ENCODE assay signal across 8 cellular contexts in genomic region chr20:47358052-47358671, GRCh38. TPM values are rescaled to one million over a fixed set of nuclear protein-coding genes. Genes with fewer than 3 reads are reported as not detected.
DNase-seq lines count a peak whose midpoint lies in the region; ATAC-seq, FAIRE-seq and TF ChIP-seq lines count a peak whose summit lies in the region.

No MANE protein-coding gene starts in this region.

- no peak for TF ChIP-seq RAD21 in HepG2 (CRISPR knock-in tag; IDR thresholded peaks at IDR 0.05)

- H3K27ac Mint-ChIP-seq in activated T-cell treated with anti-CD3 and anti-CD28 coated beads, Interleukin-2, amount 50 U/mL, for 24 hours: peak overlapping the region; percentile 98

- H3K36me3 ChIP-seq in adipocyte (ENCODE audit: control insufficient read depth, insufficient read depth, low read length, severe bottlenecking) (no peaks in the 10 kb centered on the region), HepG2 (replicated peaks in 1 of 2; ENCODE audit: control insufficient read depth in 1 of 2, insufficient read depth in 2 of 2, low read length in 2 of 2) (no peaks in the 10 kb centered on the region; a peak in 1 of 5 replicates), thyroid gland (no peaks in the 10 kb centered on the region)

- DNase-seq in activated T-cell treated with anti-CD3 and anti-CD28 coated beads, Interleukin-2, amount 50 U/mL, for 24 hours: no peak
- DNase-seq in activated T-cell treated with anti-CD3 and anti-CD28 coated beads, Interleukin-2, amount 50 U/mL, for 1 hour: no peak
- DNase-seq in adipocyte (ENCODE audit: low read depth) (peak; percentile 19), HepG2 (ENCODE audit: low spot score) (peak; percentile 67), thyroid gland (no peak), NCI-H1436 (lab: John Stamatoyannopoulos, UW) (no peak)

- H3K9me3 ChIP-seq in adipocyte (ENCODE audit: control insufficient read depth, low read length) (no peaks in the 10 kb centered on the region), HepG2 (ENCODE audit: low read length) (no peaks in the 10 kb centered on the region), thyroid gland (no peaks in the 10 kb centered on the region)

- no peak for ATAC-seq in HepG2
- no peak for ATAC-seq in GM19395 (IDR thresholded peaks at IDR 0.05; ENCODE audit: unreplicated experiment)
- no peak for ATAC-seq in HG03442 (IDR thresholded peaks at IDR 0.05; ENCODE audit: unreplicated experiment)

- TF ChIP-seq POLR2A in HepG2 (IDR thresholded peaks at IDR 0.05; ENCODE audit: insufficient read depth in 1 of 2, low read depth in 2 of 2, low read length in 2 of 2): no peak
- TF ChIP-seq POLR2A in thyroid gland (IDR thresholded peaks at IDR 0.05): no peak

- peaks cover 47% of the 10 kb centered on the region for H3K79me2 ChIP-seq in HepG2 (ENCODE audit: insufficient read depth, low read length)

- H3K27me3 ChIP-seq in adipocyte (replicated peaks; ENCODE audit: control insufficient read depth, insufficient read depth, low read length): no peaks in the 10 kb centered on the region
- H3K27me3 ChIP-seq in HepG2 (ENCODE audit: control insufficient read depth in 1 of 2, insufficient read depth in 2 of 2, low read length in 2 of 2): no peaks in the 10 kb centered on the region; a peak in 1 of 5 replicates
- H3K27me3 ChIP-seq in thyroid gland: no peaks in the 10 kb centered on the region

- TF ChIP-seq EP300 in HepG2 (IDR thresholded peaks at IDR 0.05; ENCODE audit: low read depth in 2 of 2, low read length in 2 of 2) (no peak), HepG2 (CRISPR knock-in tag; IDR thresholded peaks at IDR 0.05; ENCODE audit: borderline replicate concordance) (no peak)

- H3K27ac ChIP-seq in HepG2 (ENCODE audit: extremely low read length, insufficient read depth, low read length) (peak overlapping the region; percentile 99), thyroid gland (peak overlapping the region; percentile 99 to 100 (median 100))

- no peaks in the 10 kb centered on the region for H3K9me3 Mint-ChIP-seq in activated T-cell treated with anti-CD3 and anti-CD28 coated beads, Interleukin-2, amount 50 U/mL, for 24 hours

- in situ Hi-C loops in HepG2 (cut with HindIII; ENCODE audit: extremely low pct_ligation_motif_present, low pct_unique_long_range_greater_than_20kb): no loop called here

- H3K9ac ChIP-seq in adipocyte (ENCODE audit: low read length) (peak overlapping the region; percentile 90), HepG2 (ENCODE audit: insufficient read depth, low read depth, low read length) (peak overlapping the region; percentile 99)

- H4K20me1 ChIP-seq in HepG2 (ENCODE audit: insufficient read depth, low read length): no peaks in the 10 kb centered on the region

- H3K4me1 Mint-ChIP-seq in activated T-cell treated with anti-CD3 and anti-CD28 coated beads, Interleukin-2, amount 50 U/mL, for 24 hours (ENCODE audit: low read depth): peaks cover 49% of the 10 kb centered on the region

- TSS peak; percentile 97 for BruUV-seq in HepG2 (replicated peaks; lab: Mats Ljungman, UMichigan)

- WGBS in HepG2 (ENCODE audit: low lambda C conversion rate): 1% methylated on average over 14 of the region's 14 CpGs
- WGBS in thyroid gland, 2 donors: 48 to 52% methylated on average over 14 of the region's 14 CpGs

- H3K36me3 Mint-ChIP-seq in activated T-cell treated with anti-CD3 and anti-CD28 coated beads, Interleukin-2, amount 50 U/mL, for 24 hours (ENCODE audit: low read depth): peaks cover 29% of the 10 kb centered on the region

- peak overlapping the region; percentile 91 for H3K4me2 ChIP-seq in HepG2 (ENCODE audit: low read depth, low read length)

- no peak for TF ChIP-seq CTCF in HepG2 (CRISPR knock-in tag; IDR thresholded peaks at IDR 0.05)
- TF ChIP-seq CTCF in thyroid gland (IDR thresholded peaks at IDR 0.05): no peak

- intact Hi-C loops in HepG2 (cut with micrococcal nuclease; ENCODE audit: unreplicated experiment) (loop anchor here (2.0 kb wide), 1 partner anchor 15 kb away; no protein-coding TSS in a partner anchor), thyroid gland (cut with DNase I) (loop anchor here (5.0 kb wide), 1 partner anchor 41 kb away; no protein-coding TSS in a partner anchor)

- CTCF ChIA-PET in HepG2 (lab: Yijun Ruan, JAX; ENCODE audit: low intra/inter-chr PET ratio, low total read pairs): no interaction called here

- H3K4me3 ChIP-seq in adipocyte (ENCODE audit: low read length) (peak overlapping the region; percentile 62), HepG2 (replicated peaks in 1 of 3; ENCODE audit: insufficient read depth in 1 of 3, low read depth in 2 of 3, low read length in 3 of 3) (peak overlapping the region; percentile 65 to 81 (median 70)), thyroid gland (replicated peaks in 1 of 3) (no peak overlapping the region)

- no peak overlapping the region for H2AFZ ChIP-seq in HepG2 (ENCODE audit: low read length)

- H3K27me3 Mint-ChIP-seq in activated T-cell treated with anti-CD3 and anti-CD28 coated beads, Interleukin-2, amount 50 U/mL, for 24 hours: no peaks in the 10 kb centered on the region

- H3K4me3 Mint-ChIP-seq in activated T-cell treated with anti-CD3 and anti-CD28 coated beads, Interleukin-2, amount 50 U/mL, for 24 hours: peak overlapping the region; percentile 92

- no peak for FAIRE-seq in HepG2 (lab: Jason Lieb, UNC)

- H3K4me1 ChIP-seq in adipocyte (ENCODE audit: control insufficient read depth, insufficient read depth, low read length): peaks cover 84% of the 10 kb centered on the region
- H3K4me1 ChIP-seq in HepG2 (ENCODE audit: insufficient read depth, low read length): peaks cover 75% of the 10 kb centered on the region
- H3K4me1 ChIP-seq in thyroid gland: peaks cover 83 to 90% of the 10 kb centered on the region in 2 donors

- POLR2A ChIA-PET in HepG2 (lab: Yijun Ruan, JAX): interaction anchor here (0.5 to 13.6 kb wide), 44 partner anchors 10 to 1651 kb away, joined by 3 to 624 read pairs (median 6); partner anchors contain the start of genes NCOA3 and SLC13A3

TF ChIP-seq in HepG2, 621 proteins besides CTCF, POLR2A, EP300 and RAD21 (continues in another document):
- TF ChIP-seq ZNF10 (CRISPR knock-in tag; IDR thresholded peaks at IDR 0.05; ENCODE audit: borderline replicate concordance, low read depth) (no peak), PBX3 (CRISPR knock-in tag; IDR thresholded peaks at IDR 0.05; ENCODE audit: borderline replicate concordance) (peak; percentile 48; the same call in 1 of the 2 replicates), ZNF766 (CRISPR knock-in tag; IDR thresholded peaks at IDR 0.05; ENCODE audit: borderline replicate concordance) (no peak), NR2F1 (CRISPR knock-in tag; IDR thresholded peaks at IDR 0.05) (0 out of 4 replicates have a peak, but pooled peaks of 1 of the 2 experiments have one; percentile 28)

RNA-seq across cellular contexts. Expression of gene ZMYND8, which starts 1.7 kb away (rescaled TPM):
- total RNA-seq in HepG2 (2016; rRNA removed; fragmentation: Illumina TruSeq; extraction: Trizol) (53.9 and 71.9 TPM in 2 replicates), thyroid gland (10 to 100 TPM; 29.7 to 42.4 (median 30.9) TPM)
- total RNA-seq in HepG2 (2016; cell fraction: cytosol; rRNA removed; fragmentation: Illumina TruSeq; extraction: Trizol; ENCODE audit: low read depth): 45.3 and 50.7 TPM in 2 replicates
- 54.7 and 64.5 TPM in 2 replicates for total RNA-seq in HepG2 (2016; cell fraction: insoluble cytoplasmic fraction; rRNA removed; fragmentation: Illumina TruSeq; extraction: Trizol)
- 30.6 and 34.0 TPM in 2 replicates for total RNA-seq in HepG2 (2016; cell fraction: membrane; rRNA removed; fragmentation: Illumina TruSeq; extraction: Trizol)
- 90.9 and 106 TPM in 2 replicates for total RNA-seq in HepG2 (2016; cell fraction: nucleus; rRNA removed; fragmentation: Illumina TruSeq; extraction: Trizol)
- polyA plus RNA-seq in HepG2 (2011; rRNA removed): 81.4 and 84.7 TPM in 2 replicates
- 41.2 and 45.2 TPM in 2 replicates for polyA plus RNA-seq in HepG2 (2011; cell fraction: cytosol; rRNA removed)
- polyA plus RNA-seq in HepG2 (2011; cell fraction: nucleus; rRNA removed): 139 and 149 TPM in 2 replicates
- 50.4 and 60.2 TPM in 2 replicates for polyA plus RNA-seq in HepG2 (2012)
- polyA plus RNA-seq in HepG2 (2016; cell fraction: cytosol; fragmentation: Illumina TruSeq; extraction: Trizol; ENCODE audit: low read depth): 1.9 and 2.5 TPM in 2 replicates
- 42.7 and 55.7 TPM in 2 replicates for polyA plus RNA-seq in HepG2 (2016; cell fraction: insoluble cytoplasmic fraction; fragmentation: Illumina TruSeq; extraction: Trizol; ENCODE audit: low read depth)
- polyA plus RNA-seq in HepG2 (2016; cell fraction: membrane; fragmentation: Illumina TruSeq; extraction: Trizol; ENCODE audit: low read depth): 7.9 and 9.1 TPM in 2 replicates
- 103 and 106 TPM in 2 replicates for polyA plus RNA-seq in HepG2 (2016; cell fraction: nucleus; fragmentation: Illumina TruSeq; extraction: Trizol; ENCODE audit: insufficient read depth, low read depth)
- 14.1 and 79.4 TPM in 2 replicates for polyA minus RNA-seq in HepG2 (2011; rRNA and poly(A)+ RNA removed; ENCODE audit: low replicate concordance)
- 66.7 and 69.5 TPM in 2 replicates for polyA minus RNA-seq in HepG2 (2011; cell fraction: cytosol; rRNA and poly(A)+ RNA removed)
- polyA minus RNA-seq in HepG2 (2011; cell fraction: nucleus; rRNA and poly(A)+ RNA removed): 190 and 220 TPM in 2 replicates

Comparison
In these comparisons a context has a peak if more than half of its experiments do, and no peak if none do; other contexts are left out.
1. DNase-seq: peak in adipocyte (single experiment) and HepG2 (single experiment); none in activated T-cell treated with anti-CD3 and anti-CD28 coated beads, Interleukin-2, amount 50 U/mL, for 24 hours (single experiment), activated T-cell treated with anti-CD3 and anti-CD28 coated beads, Interleukin-2, amount 50 U/mL, for 1 hour (single experiment), thyroid gland (0 of 2) and NCI-H1436 (single experiment).
2. H3K4me3 ChIP-seq: peak in adipocyte (single experiment) and HepG2 (3 of 3); none in thyroid gland (0 of 3).